Comparison of ENCODE assay signal across 1 cellular context in the genomic region with DNA sequence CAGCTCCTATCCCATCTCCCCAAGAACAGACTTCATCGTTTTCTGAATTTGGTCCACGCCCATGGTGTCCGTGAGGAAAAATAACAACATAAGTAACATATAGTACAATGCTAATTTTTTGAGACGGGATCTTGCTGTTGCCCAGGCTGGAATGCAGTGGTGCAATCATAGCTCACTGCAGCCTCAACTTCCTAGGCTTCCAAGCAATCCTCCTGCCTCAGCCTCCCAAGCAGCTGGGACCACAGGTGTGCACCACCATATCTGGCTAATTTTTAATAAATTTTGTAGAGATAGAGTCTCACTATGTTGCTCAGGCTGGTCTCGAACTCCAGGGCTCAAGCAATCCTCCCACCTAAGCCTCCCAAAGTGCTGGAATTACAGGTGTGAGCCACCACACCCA.
TF ChIP-seq lines count a peak whose summit lies in the region.

No MANE protein-coding gene starts in this region.

TF ChIP-seq in HepG2, 621 proteins besides CTCF, POLR2A, EP300 and RAD21:
- TF ChIP-seq ZNF3 (CRISPR knock-in tag; IDR thresholded peaks at IDR 0.05) (peak; percentile 55; the same call in 1 of the 2 replicates), ZNF460 (CRISPR knock-in tag; IDR thresholded peaks at IDR 0.05; ENCODE audit: borderline replicate concordance) (peak; percentile 23; the same call in 1 of the 2 replicates), ZNF644 (CRISPR knock-in tag; IDR thresholded peaks at IDR 0.05; ENCODE audit: low read depth) (0 out of 2 replicates have a peak, but pooled peaks have one; percentile 0), ZNF770 (CRISPR knock-in tag; IDR thresholded peaks at IDR 0.05) (peak; percentile 91)
- TF ChIP-seq, protein P1, sequence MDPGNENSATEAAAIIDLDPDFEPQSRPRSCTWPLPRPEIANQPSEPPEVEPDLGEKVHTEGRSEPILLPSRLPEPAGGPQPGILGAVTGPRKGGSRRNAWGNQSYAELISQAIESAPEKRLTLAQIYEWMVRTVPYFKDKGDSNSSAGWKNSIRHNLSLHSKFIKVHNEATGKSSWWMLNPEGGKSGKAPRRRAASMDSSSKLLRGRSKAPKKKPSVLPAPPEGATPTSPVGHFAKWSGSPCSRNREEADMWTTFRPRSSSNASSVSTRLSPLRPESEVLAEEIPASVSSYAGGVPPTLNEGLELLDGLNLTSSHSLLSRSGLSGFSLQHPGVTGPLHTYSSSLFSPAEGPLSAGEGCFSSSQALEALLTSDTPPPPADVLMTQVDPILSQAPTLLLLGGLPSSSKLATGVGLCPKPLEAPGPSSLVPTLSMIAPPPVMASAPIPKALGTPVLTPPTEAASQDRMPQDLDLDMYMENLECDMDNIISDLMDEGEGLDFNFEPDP (CRISPR knock-in tag; conservative IDR thresholded peaks at IDR 0.05) = 0 out of 2 replicates have a peak, but pooled peaks have one; percentile 23
